ENCODE assay signal across 10 cellular contexts in the genomic region with DNA sequence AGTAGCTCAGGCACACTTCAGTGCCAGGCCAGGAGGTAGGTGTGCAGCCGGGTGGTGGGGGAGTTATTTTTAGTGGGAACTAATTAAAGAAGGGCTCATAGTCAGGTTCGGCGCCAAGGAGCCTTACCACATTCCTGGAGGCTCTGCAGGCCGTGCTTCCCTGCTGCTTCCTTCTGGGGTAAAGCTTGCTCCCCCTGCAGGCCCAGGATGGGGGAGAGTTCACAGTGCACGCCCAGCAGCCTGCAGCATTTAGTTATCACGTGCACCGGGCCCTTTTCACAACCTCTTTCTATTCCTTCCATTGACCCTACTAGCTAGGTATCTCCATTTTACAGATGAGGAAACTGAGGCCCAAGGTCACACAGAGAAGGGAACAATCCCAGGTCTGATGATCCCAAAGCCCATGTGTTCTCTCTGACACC. TPM values are rescaled to one million over a fixed set of nuclear protein-coding genes. Genes with fewer than 3 reads are reported as not detected.
DNase-seq lines count a peak whose midpoint lies in the region; ATAC-seq, FAIRE-seq and TF ChIP-seq lines count a peak whose summit lies in the region.
"Had no signal": no experiment of that assay in that cellular context is flagged by ENCODE, and none has a peak within 500 bp of the region (broad histone marks: within the 10 kb centered on the region; RNA-seq: fewer than 3 reads in every experiment).

No MANE protein-coding gene starts in this region.

- no peak overlapping the region for H3K9ac ChIP-seq in HepG2 (ENCODE audit: insufficient read depth, low read depth, low read length)

- H3K4me1 ChIP-seq in HepG2 (ENCODE audit: insufficient read depth, low read length) (peaks cover 9% of the 10 kb centered on the region), right lobe of liver (peaks cover 0 to 4% (median 0%) of the 10 kb centered on the region in 4 donors), OCI-LY7 (ENCODE audit: insufficient read depth, low read length, poor library complexity, severe bottlenecking) (no peaks in the 10 kb centered on the region), gastroesophageal sphincter (peaks cover 0 to 21% (median 0%) of the 10 kb centered on the region in 3 donors)
- H3K4me1 ChIP-seq: Caco-2 had no signal

- CTCF ChIA-PET in HepG2 (lab: Yijun Ruan, JAX; ENCODE audit: low intra/inter-chr PET ratio, low total read pairs), result no interaction called here
- CTCF ChIA-PET in OCI-LY7 (lab: Charles Lee; ENCODE audit: unreplicated experiment), result no interaction called here

- FAIRE-seq in HepG2 (lab: Jason Lieb, UNC), result no peak

- POLR2A ChIA-PET in HepG2 (lab: Yijun Ruan, JAX) (no interaction called here), OCI-LY7 (lab: Charles Lee) (no interaction called here)

- ATAC-seq in HepG2, result peak; percentile 64
- no peak for ATAC-seq in right lobe of liver
- peak; percentile 32 for ATAC-seq in gastroesophageal sphincter
- no peak for ATAC-seq in GM18511 (IDR thresholded peaks at IDR 0.05; ENCODE audit: unreplicated experiment)
- ATAC-seq in HG03045 (IDR thresholded peaks at IDR 0.05; ENCODE audit: unreplicated experiment), result no peak

- H3K9me3 ChIP-seq in HepG2 (ENCODE audit: low read length) (no peaks in the 10 kb centered on the region), right lobe of liver (no peaks in the 10 kb centered on the region), OCI-LY7 (ENCODE audit: low read length) (no peaks in the 10 kb centered on the region), gastroesophageal sphincter (no peaks in the 10 kb centered on the region)
- H3K9me3 ChIP-seq: Caco-2 had no signal

- no peaks in the 10 kb centered on the region for H3K9me2 ChIP-seq in OCI-LY7 (ENCODE audit: insufficient read depth, low read length)

- H3K4me2 ChIP-seq in HepG2 (ENCODE audit: low read depth, low read length) (no peak overlapping the region), OCI-LY7 (ENCODE audit: low read length) (no peak overlapping the region)

- TF ChIP-seq POLR2A in HepG2 (IDR thresholded peaks at IDR 0.05; ENCODE audit: insufficient read depth in 1 of 2, low read depth in 2 of 2, low read length in 2 of 2), result no peak
- TF ChIP-seq POLR2A in right lobe of liver (IDR thresholded peaks at IDR 0.05), result no peak
- TF ChIP-seq POLR2A in gastroesophageal sphincter (IDR thresholded peaks at IDR 0.05), result no peak

- H3K4me3 ChIP-seq in HepG2 (replicated peaks in 1 of 3; ENCODE audit: insufficient read depth in 1 of 3, low read depth in 2 of 3, low read length in 3 of 3) (no peak overlapping the region), right lobe of liver (no peak overlapping the region), OCI-LY7 (ENCODE audit: low read depth, low read length, poor library complexity, severe bottlenecking) (no peak overlapping the region), gastroesophageal sphincter (peak overlapping the region in 1 of 2 donors; percentile 51)

- H3K79me2 ChIP-seq in HepG2 (ENCODE audit: insufficient read depth, low read length), result no peaks in the 10 kb centered on the region
- H3K79me2 ChIP-seq in OCI-LY7 (ENCODE audit: insufficient read depth, low read depth, low read length), result no peaks in the 10 kb centered on the region

- no peaks in the 10 kb centered on the region for H3K36me3 ChIP-seq in HepG2 (replicated peaks in 1 of 2; ENCODE audit: control insufficient read depth in 1 of 2, insufficient read depth in 2 of 2, low read length in 2 of 2)
- H3K36me3 ChIP-seq in right lobe of liver, result no peaks in the 10 kb centered on the region
- H3K36me3 ChIP-seq in OCI-LY7 (ENCODE audit: insufficient read depth, low read length), result no peaks in the 10 kb centered on the region
- H3K36me3 ChIP-seq in gastroesophageal sphincter, result no peaks in the 10 kb centered on the region

- BruUV-seq in HepG2 (replicated peaks; lab: Mats Ljungman, UMichigan) (no TSS peak), OCI-LY7 (replicated peaks; lab: Mats Ljungman, UMichigan) (no TSS peak)

- 22% methylated on average over 7 of the region's 7 CpGs for WGBS in HepG2 (ENCODE audit: low lambda C conversion rate)
- WGBS in right lobe of liver (ENCODE audit: insufficient coverage, low coverage, low lambda C conversion rate, missing lambda C conversion rate), result 37% methylated on average over 6 of the region's 7 CpGs
- 50 to 57% methylated on average over 1 to 3 of the region's 7 CpGs for WGBS in gastroesophageal sphincter (ENCODE audit: low coverage in 1 of 2), 2 donors

- intact Hi-C loops in HepG2 (cut with micrococcal nuclease; ENCODE audit: unreplicated experiment), result loop anchor here (5.0 to 10.0 kb wide), 2 partner anchors 113 to 211 kb away; no protein-coding TSS in a partner anchor
- intact Hi-C loops in right lobe of liver (cut with DNase I), result no loop called here
- intact Hi-C loops in OCI-LY7 (cut with micrococcal nuclease; ENCODE audit: unreplicated experiment), result no loop called here

- H2AFZ ChIP-seq in HepG2 (ENCODE audit: low read length), result no peak overlapping the region
- no peak overlapping the region for H2AFZ ChIP-seq in OCI-LY7 (ENCODE audit: low read length)

- H3K27me3 ChIP-seq in HepG2 (ENCODE audit: control insufficient read depth in 1 of 2, insufficient read depth in 2 of 2, low read length in 2 of 2) (peaks cover 12 to 86% of the 10 kb centered on the region in 2 experiments), right lobe of liver (peaks cover 0 to 10% of the 10 kb centered on the region in 2 donors), gastroesophageal sphincter (peaks cover 49% of the 10 kb centered on the region)

- DNase-seq in HepG2 (ENCODE audit: low spot score) (no peak), right lobe of liver (no peak), OCI-LY7 (ENCODE audit: low spot score) (no peak)
- no peak for DNase-seq in stimulated activated naive CD4-positive, alpha-beta T cell (lab: John Stamatoyannopoulos, UW)
- DNase-seq in stimulated activated CD8-positive, alpha-beta memory T cell treated with anti-CD3 and anti-CD28 coated beads, Interleukin-4, amount 100 ng/mL, for 48 hours, result no peak
- DNase-seq: NK-92 treated with Interleukin-12 subunit alpha and Interleukin-12 subunit beta, amount 100 ng/mL, for 24 hours had no signal

- in situ Hi-C loops in HepG2 (cut with HindIII; ENCODE audit: extremely low pct_ligation_motif_present, low pct_unique_long_range_greater_than_20kb), result no loop called here

- peak; percentile 53 for TF ChIP-seq CTCF in HepG2 (CRISPR knock-in tag; IDR thresholded peaks at IDR 0.05)
- no peak for TF ChIP-seq CTCF in right lobe of liver (IDR thresholded peaks at IDR 0.05)
- TF ChIP-seq CTCF in OCI-LY7 (conservative IDR thresholded peaks at IDR 0.05; ENCODE audit: low read length), result peak; percentile 45
- TF ChIP-seq CTCF in gastroesophageal sphincter (IDR thresholded peaks at IDR 0.05), result peak in 1 of 4 experiments; percentile 52

- no peaks in the 10 kb centered on the region; the same call in 1 of the 2 replicates for H4K20me1 ChIP-seq in HepG2 (ENCODE audit: insufficient read depth, low read length)
- H4K20me1 ChIP-seq in OCI-LY7 (ENCODE audit: insufficient read depth, low read length), result no peaks in the 10 kb centered on the region

- no peak overlapping the region for H3K27ac ChIP-seq in HepG2 (ENCODE audit: extremely low read length, insufficient read depth, low read length)
- H3K27ac ChIP-seq in right lobe of liver, result no peak overlapping the region
- no peak overlapping the region for H3K27ac ChIP-seq in OCI-LY7 (ENCODE audit: low read depth, low read length, poor library complexity, severe bottlenecking)
- H3K27ac ChIP-seq in gastroesophageal sphincter, result peak overlapping the region in 2 of 4 donors; percentile 41 to 45

- no peak for TF ChIP-seq EP300 in HepG2 (IDR thresholded peaks at IDR 0.05; ENCODE audit: low read depth in 2 of 2, low read length in 2 of 2)
- no peak for TF ChIP-seq EP300 in HepG2 (CRISPR knock-in tag; IDR thresholded peaks at IDR 0.05; ENCODE audit: borderline replicate concordance)
- TF ChIP-seq EP300 in gastroesophageal sphincter (IDR thresholded peaks at IDR 0.05), result no peak

- TF ChIP-seq RAD21 in HepG2 (CRISPR knock-in tag; IDR thresholded peaks at IDR 0.05), result no peak

TF ChIP-seq in HepG2, 621 proteins besides CTCF, POLR2A, EP300 and RAD21:
- TF ChIP-seq BHLHE40 (IDR thresholded peaks at IDR 0.05; ENCODE audit: low read length) (peak; percentile 61), XRCC5 (optimal IDR thresholded peaks at IDR 0.05; ENCODE audit: low read length) (peak; percentile 32), AKAP8 (CRISPR knock-in tag; IDR thresholded peaks at IDR 0.05) (no peak), NR2F6 (IDR thresholded peaks at IDR 0.05) (no peak), NR2F6 (CRISPR knock-in tag; IDR thresholded peaks at IDR 0.05) (no peak), ZNF629 (CRISPR knock-in tag; conservative IDR thresholded peaks at IDR 0.05) (0 out of 2 replicates have a peak, but pooled peaks have one; percentile 18)

RNA-seq across cellular contexts. Expression of a gene that starts 2.5 kb away (rescaled TPM):
- total RNA-seq in HepG2 (2016; rRNA removed; fragmentation: Illumina TruSeq; extraction: Trizol) (0.09 and 0.15 TPM in 2 replicates), right lobe of liver (not detected), OCI-LY7 (2022) (not detected in 2 replicates), gastroesophageal sphincter (10 to 100 TPM in 2 of 4 donors, 1 to 10 TPM in 1, not detected in 1; 6.1 to 47.7 (median 29.1) TPM)
- total RNA-seq in HepG2 (2016; cell fraction: cytosol; rRNA removed; fragmentation: Illumina TruSeq; extraction: Trizol; ENCODE audit: low read depth), result not detected in 2 replicates
- 0.24 TPM in 1 of 2 replicates, not detected in the other for total RNA-seq in HepG2 (2016; cell fraction: insoluble cytoplasmic fraction; rRNA removed; fragmentation: Illumina TruSeq; extraction: Trizol)
- total RNA-seq in HepG2 (2016; cell fraction: membrane; rRNA removed; fragmentation: Illumina TruSeq; extraction: Trizol), result 0.09 and 0.17 TPM in 2 replicates
- total RNA-seq in HepG2 (2016; cell fraction: nucleus; rRNA removed; fragmentation: Illumina TruSeq; extraction: Trizol), result 0.22 TPM in 1 of 2 replicates, not detected in the other
- polyA plus RNA-seq in HepG2 (2011; rRNA removed), result 0.12 and 0.17 TPM in 2 replicates
- polyA plus RNA-seq in HepG2 (2011; cell fraction: cytosol; rRNA removed), result 0.09 and 0.19 TPM in 2 replicates
- polyA plus RNA-seq in HepG2 (2011; cell fraction: nucleus; rRNA removed), result 0.14 and 0.16 TPM in 2 replicates
- polyA plus RNA-seq in HepG2 (2012), result 0.05 TPM in 1 of 2 replicates, not detected in the other
- polyA plus RNA-seq in HepG2 (2016; cell fraction: cytosol; fragmentation: Illumina TruSeq; extraction: Trizol; ENCODE audit: low read depth), result 0.07 and 0.10 TPM in 2 replicates
- 0.13 TPM in 2 replicates for polyA plus RNA-seq in HepG2 (2016; cell fraction: insoluble cytoplasmic fraction; fragmentation: Illumina TruSeq; extraction: Trizol; ENCODE audit: low read depth)
- polyA plus RNA-seq in HepG2 (2016; cell fraction: membrane; fragmentation: Illumina TruSeq; extraction: Trizol; ENCODE audit: low read depth), result 0.15 and 0.18 TPM in 2 replicates
- polyA plus RNA-seq in HepG2 (2016; cell fraction: nucleus; fragmentation: Illumina TruSeq; extraction: Trizol; ENCODE audit: insufficient read depth, low read depth), result 0.33 and 0.39 TPM in 2 replicates
- 0.18 TPM in 1 of 2 replicates, not detected in the other for polyA minus RNA-seq in HepG2 (2011; rRNA and poly(A)+ RNA removed; ENCODE audit: low replicate concordance)
- 0.26 TPM in 1 of 2 replicates, not detected in the other for polyA minus RNA-seq in HepG2 (2011; cell fraction: cytosol; rRNA and poly(A)+ RNA removed)
- not detected in 2 replicates for polyA minus RNA-seq in HepG2 (2011; cell fraction: nucleus; rRNA and poly(A)+ RNA removed)
- not detected in 2 replicates for total RNA-seq in OCI-LY7 (2014; rRNA removed; shearing (Covaris generic))

Comparison
In these comparisons a context has a peak if more than half of its experiments do, and no peak if none do; other contexts are left out.
1. ATAC-seq: peak in HepG2 (single experiment) and gastroesophageal sphincter (single experiment); none in right lobe of liver (0 of 4), GM18511 (single experiment) and HG03045 (single experiment).
2. CTCF ChIP-seq: peak in HepG2 (single experiment) and OCI-LY7 (single experiment); none in right lobe of liver (0 of 4).